Comparison of ENCODE assay signal across 8 cellular contexts in the genomic region with DNA sequence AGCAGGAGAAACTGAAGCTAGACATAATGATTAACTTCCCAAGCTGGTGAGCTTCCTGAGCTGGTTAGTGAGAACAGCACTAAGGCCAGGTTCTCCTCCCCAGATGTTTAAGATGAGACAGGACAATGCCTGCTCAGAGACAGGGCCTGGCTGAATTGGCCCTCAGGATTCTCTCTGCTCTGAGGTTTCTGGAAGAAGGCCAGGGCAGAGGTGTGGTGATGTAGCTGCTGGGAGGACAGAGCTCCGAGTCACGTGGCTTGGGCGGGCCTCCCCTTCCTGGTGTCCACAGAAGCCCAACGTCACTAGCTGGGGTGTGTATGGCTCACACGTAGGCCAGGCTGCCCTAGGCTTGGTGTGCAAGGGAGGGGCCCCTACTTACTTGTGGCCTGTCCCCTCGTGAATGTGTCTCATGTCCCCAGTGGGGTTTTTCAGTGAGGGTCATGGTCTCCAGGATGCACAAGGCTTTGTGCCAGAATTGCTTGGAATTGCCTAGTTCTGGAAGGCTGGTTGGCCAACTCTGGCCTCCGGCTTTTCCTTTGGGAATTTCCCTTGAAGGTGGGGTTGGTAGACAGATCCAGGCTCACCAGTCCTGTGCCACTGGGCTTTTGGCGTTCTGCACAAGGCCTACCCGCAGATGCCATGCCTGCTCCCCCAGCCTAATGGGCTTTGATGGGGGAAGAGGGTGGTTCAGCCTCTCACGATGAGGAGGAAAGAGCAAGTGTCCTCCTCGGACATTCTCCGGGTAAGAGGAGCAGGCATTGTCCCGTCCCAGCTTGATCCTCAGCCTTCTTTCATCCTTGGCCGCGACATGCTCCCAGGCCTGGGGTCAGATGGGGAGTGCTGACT. TPM values are rescaled to one million over a fixed set of nuclear protein-coding genes. Genes with fewer than 3 reads are reported as not detected.
DNase-seq lines count a peak whose midpoint lies in the region; ATAC-seq and TF ChIP-seq lines count a peak whose summit lies in the region.

No MANE protein-coding gene starts in this region.

- no peaks in the 10 kb centered on the region for H3K27me3 ChIP-seq in GM06990 (replicated peaks; ENCODE audit: control insufficient read depth, insufficient read depth, low read length)

- H3K36me3 ChIP-seq in GM06990 (ENCODE audit: control insufficient read depth, insufficient read depth, low read length), result no peaks in the 10 kb centered on the region; the same call in 1 of the 2 replicates

- peaks cover 16% of the 10 kb centered on the region for H3K36me3 Mint-ChIP-seq in activated CD4-positive, alpha-beta T cell treated with anti-CD3 and anti-CD28 coated beads, Interleukin-2, amount 10 ng/mL, durations not matched to agents 7 days and 5 days (ENCODE audit: low read depth)

- peaks cover 71% of the 10 kb centered on the region for H3K4me1 Mint-ChIP-seq in activated CD4-positive, alpha-beta T cell treated with anti-CD3 and anti-CD28 coated beads, Interleukin-2, amount 10 ng/mL, durations not matched to agents 7 days and 5 days

- peak overlapping the region; percentile 62 for H3K4me3 Mint-ChIP-seq in activated CD4-positive, alpha-beta T cell treated with anti-CD3 and anti-CD28 coated beads, Interleukin-2, amount 10 ng/mL, durations not matched to agents 7 days and 5 days

- intact Hi-C loops in cardiac septum (cut with DNase I), result no loop called here

- ATAC-seq in GM21447 (IDR thresholded peaks at IDR 0.05; ENCODE audit: unreplicated experiment), result peak; percentile 49

- peak; percentile 67 for DNase-seq in GM06990 (ENCODE audit: extremely low read depth, insufficient read length)
- DNase-seq in HT-29 (ENCODE audit: low spot score), result peak; percentile 48
- DNase-seq in activated CD4-positive, alpha-beta T cell treated with anti-CD3 and anti-CD28 coated beads, Interleukin-2, amount 10 ng/mL, durations not matched to agents 7 days and 5 days, result peak; percentile 41
- peak; percentile 93 for DNase-seq in cardiac septum (ENCODE audit: low spot score)
- DNase-seq in stimulated activated CD4-positive, alpha-beta T cell treated with anti-CD3 and anti-CD28 coated beads, Interleukin-4, amount 100 ng/mL, for 24 hours, result peak; percentile 62
- no peak for DNase-seq in ecto neural progenitor cell (ENCODE audit: low spot score)
- no peak for DNase-seq in NCI-H1436 treated with DMSO at 0.1 percent for 48 hours (lab: John Stamatoyannopoulos, UW)

- H3K27ac Mint-ChIP-seq in activated CD4-positive, alpha-beta T cell treated with anti-CD3 and anti-CD28 coated beads, Interleukin-2, amount 10 ng/mL, durations not matched to agents 7 days and 5 days, result peak overlapping the region; percentile 86

- H3K9me3 Mint-ChIP-seq in activated CD4-positive, alpha-beta T cell treated with anti-CD3 and anti-CD28 coated beads, Interleukin-2, amount 10 ng/mL, durations not matched to agents 7 days and 5 days, result peaks cover 3% of the 10 kb centered on the region

- CTCF ChIA-PET in activated CD4-positive, alpha-beta T cell treated with anti-CD3 and anti-CD28 coated beads, Interleukin-2, amount 10 ng/mL, durations not matched to agents 7 days and 5 days (lab: Charles Lee), result interaction anchor here (0.9 to 4.7 kb wide), 6 partner anchors 11 to 49 kb away, joined by 3 to 24 read pairs (median 5); no protein-coding TSS in a partner anchor

- TF ChIP-seq CTCF in GM06990 (IDR thresholded peaks at IDR 0.05; ENCODE audit: insufficient read depth, low read length, poor library complexity, severe bottlenecking), result no peak

- no peak overlapping the region for H3K4me3 ChIP-seq in GM06990 (replicated peaks; ENCODE audit: low read depth, low read length)

- POLR2A ChIA-PET in activated CD4-positive, alpha-beta T cell treated with anti-CD3 and anti-CD28 coated beads, Interleukin-2, amount 10 ng/mL, durations not matched to agents 7 days and 5 days (lab: Charles Lee), result interaction anchor here (1.0 kb wide), 1 partner anchor 45 kb away, joined by 3 read pairs; no protein-coding TSS in a partner anchor

- peaks cover 4% of the 10 kb centered on the region for H3K27me3 Mint-ChIP-seq in activated CD4-positive, alpha-beta T cell treated with anti-CD3 and anti-CD28 coated beads, Interleukin-2, amount 10 ng/mL, durations not matched to agents 7 days and 5 days

RNA-seq across cellular contexts. Expression of a gene that starts 3.4 kb away (rescaled TPM):
- total RNA-seq in HT-29 (2014; rRNA removed; shearing (Covaris generic)), result not detected in 2 replicates
- 1 to 10 TPM; 3.3 to 3.8 TPM for total RNA-seq in activated CD4-positive, alpha-beta T cell treated with anti-CD3 and anti-CD28 coated beads, Interleukin-2, amount 10 ng/mL, durations not matched to agents 7 days and 5 days
- total RNA-seq in cardiac septum, result 0.40 TPM

RNA-seq across cellular contexts. Expression of a gene that starts 15.7 kb away (rescaled TPM):
- 0.23 TPM in 1 of 2 replicates, not detected in the other for total RNA-seq in HT-29 (2014; rRNA removed; shearing (Covaris generic))
- total RNA-seq in activated CD4-positive, alpha-beta T cell treated with anti-CD3 and anti-CD28 coated beads, Interleukin-2, amount 10 ng/mL, durations not matched to agents 7 days and 5 days, result 10 to 100 TPM; 83.9 to 98.5 TPM
- total RNA-seq in cardiac septum, result 0.75 TPM

RNA-seq across cellular contexts. Expression of a gene that starts 45.1 kb away (rescaled TPM):
- 3.5 and 5.2 TPM in 2 replicates for total RNA-seq in HT-29 (2014; rRNA removed; shearing (Covaris generic))
- total RNA-seq in activated CD4-positive, alpha-beta T cell treated with anti-CD3 and anti-CD28 coated beads, Interleukin-2, amount 10 ng/mL, durations not matched to agents 7 days and 5 days, result 100 to 1,000 TPM; 200 to 222 TPM
- total RNA-seq in cardiac septum, result 39.5 TPM

Comparison
In these comparisons a context has a peak if more than half of its experiments do, and no peak if none do; other contexts are left out.
1. DNase-seq: peak in GM06990 (single experiment), HT-29 (single experiment), activated CD4-positive, alpha-beta T cell treated with anti-CD3 and anti-CD28 coated beads, Interleukin-2, amount 10 ng/mL, durations not matched to agents 7 days and 5 days (single experiment), cardiac septum (single experiment) and stimulated activated CD4-positive, alpha-beta T cell treated with anti-CD3 and anti-CD28 coated beads, Interleukin-4, amount 100 ng/mL, for 24 hours (single experiment); none in ecto neural progenitor cell (single experiment) and NCI-H1436 treated with DMSO at 0.1 percent for 48 hours (single experiment).
2. RNA of a gene that starts 15.7 kb away (total RNA-seq): 83.9 to 98.5 TPM in activated CD4-positive, alpha-beta T cell treated with anti-CD3 and anti-CD28 coated beads, Interleukin-2, amount 10 ng/mL, durations not matched to agents 7 days and 5 days; 0.75 TPM in cardiac septum (single experiment) and 0.23 TPM in HT-29; every median in the first group is over 10 times any median in the second.